Comparison of ENCODE assay signal across 8 cellular contexts in genomic region chr14:36373982-36374673, GRCh38. TPM values are rescaled to one million over a fixed set of nuclear protein-coding genes. Genes with fewer than 3 reads are reported as not detected.
A peak's percentile ranks its signal among the peaks of the same experiment; 100 is the strongest.
DNase-seq lines count a peak whose midpoint lies in the region; ATAC-seq lines count a peak whose summit lies in the region.

No MANE protein-coding gene starts in this region.

- POLR2A ChIA-PET in activated CD4-positive, alpha-beta memory T cell treated with anti-CD3 and anti-CD28 coated beads for 36 hours (lab: Charles Lee) = no interaction called here

- no peak overlapping the region for H3K4me3 Mint-ChIP-seq in activated CD4-positive, alpha-beta memory T cell treated with anti-CD3 and anti-CD28 coated beads for 36 hours
- H3K4me3 Mint-ChIP-seq in effector memory CD8-positive, alpha-beta T cell = no peak overlapping the region

- H3K36me3 Mint-ChIP-seq in activated CD4-positive, alpha-beta memory T cell treated with anti-CD3 and anti-CD28 coated beads for 36 hours = no peaks in the 10 kb centered on the region
- H3K36me3 Mint-ChIP-seq in effector memory CD8-positive, alpha-beta T cell (ENCODE audit: insufficient read depth) = no peaks in the 10 kb centered on the region

- H3K9me3 Mint-ChIP-seq in activated CD4-positive, alpha-beta memory T cell treated with anti-CD3 and anti-CD28 coated beads for 36 hours = no peaks in the 10 kb centered on the region
- H3K9me3 Mint-ChIP-seq in effector memory CD8-positive, alpha-beta T cell = no peaks in the 10 kb centered on the region

- intact Hi-C loops in activated CD4-positive, alpha-beta memory T cell treated with anti-CD3 and anti-CD28 coated beads for 36 hours (cut with micrococcal nuclease) = loop anchor here (1.0 to 10.0 kb wide), 8 partner anchors 57 to 492 kb away; no protein-coding TSS in a partner anchor

- H3K27me3 Mint-ChIP-seq in activated CD4-positive, alpha-beta memory T cell treated with anti-CD3 and anti-CD28 coated beads for 36 hours = no peaks in the 10 kb centered on the region
- no peaks in the 10 kb centered on the region for H3K27me3 Mint-ChIP-seq in effector memory CD8-positive, alpha-beta T cell

- DNase-seq in COR-L47 (lab: John Stamatoyannopoulos, UW) (peak; percentile 85), NCI-H69 (lab: John Stamatoyannopoulos, UW) (peak; percentile 95), middle frontal gyrus (ENCODE audit: extremely low spot score, low spot score) (peak; percentile 18)
- DNase-seq in activated CD4-positive, alpha-beta memory T cell treated with anti-CD3 and anti-CD28 coated beads for 36 hours = peak; percentile 80
- DNase-seq in effector memory CD8-positive, alpha-beta T cell = peak; percentile 43 to 53 (median 44)
- peak; percentile 85 for DNase-seq in stimulated activated CD8-positive, alpha-beta memory T cell treated with anti-CD3 and anti-CD28 coated beads, Interleukin-4, amount 100 ng/mL, for 48 hours

- peak; percentile 93 for ATAC-seq in GM19455 (IDR thresholded peaks at IDR 0.05; ENCODE audit: unreplicated experiment)
- ATAC-seq in HG03521 (IDR thresholded peaks at IDR 0.05; ENCODE audit: unreplicated experiment) = peak; percentile 85
- ATAC-seq in effector memory CD8-positive, alpha-beta T cell (replicated peaks) = peak; percentile 63

- H3K27ac Mint-ChIP-seq in activated CD4-positive, alpha-beta memory T cell treated with anti-CD3 and anti-CD28 coated beads for 36 hours = no peak overlapping the region
- H3K27ac Mint-ChIP-seq in effector memory CD8-positive, alpha-beta T cell = no peak overlapping the region

- CTCF ChIA-PET in activated CD4-positive, alpha-beta memory T cell treated with anti-CD3 and anti-CD28 coated beads for 36 hours (lab: Charles Lee) = interaction anchor here (0.6 to 3.7 kb wide), 34 partner anchors 8 to 517 kb away, joined by 3 to 56 read pairs (median 4); partner anchors contain the start of gene MBIP

- no peaks in the 10 kb centered on the region for H3K4me1 Mint-ChIP-seq in activated CD4-positive, alpha-beta memory T cell treated with anti-CD3 and anti-CD28 coated beads for 36 hours (ENCODE audit: low read depth)
- H3K4me1 Mint-ChIP-seq in effector memory CD8-positive, alpha-beta T cell (ENCODE audit: low read depth in 2 of 2) = peaks cover 0 to 3% of the 10 kb centered on the region in 2 donors

RNA-seq across cellular contexts. Expression of gene MBIP, which starts 53.7 kb away (rescaled TPM):
- total RNA-seq in activated CD4-positive, alpha-beta memory T cell treated with anti-CD3 and anti-CD28 coated beads for 36 hours = 10 to 100 TPM; 25.5 to 27.3 TPM

Comparison
In these comparisons a context has a peak if more than half of its experiments do, and no peak if none do; other contexts are left out.
1. Peak in every context shown above with its lines: DNase-seq and ATAC-seq.
2. DNase-seq: peak in every context shown above with its lines; median percentile 95 in NCI-H69; 85 in COR-L47; 85 in stimulated activated CD8-positive, alpha-beta memory T cell treated with anti-CD3 and anti-CD28 coated beads, Interleukin-4, amount 100 ng/mL, for 48 hours; 80 in activated CD4-positive, alpha-beta memory T cell treated with anti-CD3 and anti-CD28 coated beads for 36 hours; 44 in effector memory CD8-positive, alpha-beta T cell; 18 in middle frontal gyrus.